Comparison of ENCODE assay signal across 1 cellular context in genomic region chr1:69077198-69077597, GRCh38.
TF ChIP-seq lines count a peak whose summit lies in the region.

No MANE protein-coding gene starts in this region.

TF ChIP-seq in GM23338, 12 proteins besides CTCF, POLR2A, EP300 and RAD21:
- TF ChIP-seq ZNF462 (CRISPR knock-in tag; IDR thresholded peaks at IDR 0.05) (no peak), ETS1 (IDR thresholded peaks at IDR 0.05) (no peak), NANOG (IDR thresholded peaks at IDR 0.05; ENCODE audit: borderline replicate concordance) (peak; percentile 83), CREB1 (CRISPR knock-in tag; IDR thresholded peaks at IDR 0.05; ENCODE audit: low read depth) (no peak), ZNF331 (CRISPR knock-in tag; IDR thresholded peaks at IDR 0.05; ENCODE audit: low read depth) (no peak)
